In the genomic region with DNA sequence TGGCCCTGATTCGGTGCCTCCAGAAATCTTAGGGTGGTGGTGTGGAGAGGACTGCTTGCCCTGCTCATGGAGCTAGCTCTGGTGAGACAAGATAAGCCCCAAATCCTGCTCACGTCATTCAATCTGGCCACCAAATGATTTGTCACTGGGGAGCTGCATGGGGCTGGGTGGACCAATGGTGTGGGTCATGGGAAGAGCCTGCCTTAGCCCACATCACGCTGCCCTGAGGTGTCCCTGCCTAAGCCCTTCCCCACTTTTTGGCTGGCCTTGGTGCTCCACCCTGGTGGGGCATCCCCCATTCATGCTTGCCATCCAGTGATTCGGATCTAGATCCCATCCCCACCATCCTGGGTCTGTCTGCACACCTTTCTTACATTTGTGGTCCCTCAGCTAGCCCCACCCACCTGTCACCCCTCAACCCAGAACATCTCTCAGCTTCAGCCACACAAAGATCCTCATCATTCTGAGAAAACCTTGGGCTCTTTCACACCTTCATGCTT, we compare ENCODE assay signal across 23 cellular contexts.
"Had no signal": no experiment of that assay in that cellular context is flagged by ENCODE, and none has a peak within 500 bp of the region (broad histone marks: within the 10 kb centered on the region; RNA-seq: fewer than 3 reads in every experiment).

No MANE protein-coding gene starts in this region.

- H3K27ac ChIP-seq: cardiac muscle cell, skin epidermis, suprapubic skin had no signal

- H3K9me3 Mint-ChIP-seq: activated CD4-positive, alpha-beta T cell treated with anti-CD3 and anti-CD28 coated beads, Interleukin-2, amount 10 ng/mL, durations not matched to agents 24 days and 14 days; activated CD8-positive, alpha-beta T cell treated with anti-CD3 and anti-CD28 coated beads for 36 hours; activated naive CD8-positive, alpha-beta T cell treated with anti-CD3 and anti-CD28 coated beads for 36 hours; activated T-helper 17 cell treated with anti-CD3 and anti-CD28 coated beads, Interleukin-2, amount 50 U/mL, for 72 hours; effector memory CD8-positive, alpha-beta T cell; mesothelial cell of epicardium; nephron progenitor cell; stimulated activated naive CD8-positive, alpha-beta T cell treated with anti-CD3 and anti-CD28 coated beads, Interleukin-15, amount 100 ng/mL, for 72 hours had no signal

- DNase-seq: activated CD4-positive, alpha-beta T cell treated with anti-CD3 and anti-CD28 coated beads, Interleukin-2, amount 10 ng/mL, durations not matched to agents 24 days and 14 days; activated CD8-positive, alpha-beta T cell treated with anti-CD3 and anti-CD28 coated beads for 36 hours; activated naive CD4-positive, alpha-beta T cell; activated naive CD8-positive, alpha-beta T cell treated with anti-CD3 and anti-CD28 coated beads for 36 hours; activated T-cell treated with anti-CD3 and anti-CD28 coated beads, Interleukin-2, amount 50 U/mL, for 1 hour; amniotic stem cell; effector memory CD8-positive, alpha-beta T cell; foreskin fibroblast; hippocampal formation; nephron progenitor cell; occipital lobe; stimulated activated CD4-positive, alpha-beta T cell treated with anti-CD3 and anti-CD28 coated beads, Interleukin-15, amount 100 ng/mL, for 24 hours; stimulated activated CD4-positive, alpha-beta T cell treated with anti-CD3 and anti-CD28 coated beads, Interleukin-2, amount 100 ng/mL, for 48 hours; stimulated activated naive CD8-positive, alpha-beta T cell treated with anti-CD3 and anti-CD28 coated beads, Interleukin-15, amount 100 ng/mL, for 72 hours; SW 1271; trophoblast cell had no signal

- H3K36me3 ChIP-seq: cardiac muscle cell, suprapubic skin had no signal

- H3K36me3 Mint-ChIP-seq: activated naive CD8-positive, alpha-beta T cell treated with anti-CD3 and anti-CD28 coated beads for 36 hours; mesothelial cell of epicardium had no signal

- H3K4me3 ChIP-seq: cardiac muscle cell, lung, skin epidermis, suprapubic skin had no signal

- H3K9me3 ChIP-seq: suprapubic skin had no signal

- H3K27ac Mint-ChIP-seq: activated CD4-positive, alpha-beta T cell treated with anti-CD3 and anti-CD28 coated beads, Interleukin-2, amount 10 ng/mL, durations not matched to agents 24 days and 14 days; activated CD8-positive, alpha-beta T cell treated with anti-CD3 and anti-CD28 coated beads for 36 hours; activated naive CD8-positive, alpha-beta T cell treated with anti-CD3 and anti-CD28 coated beads for 36 hours; activated T-helper 17 cell treated with anti-CD3 and anti-CD28 coated beads, Interleukin-2, amount 50 U/mL, for 72 hours; mesothelial cell of epicardium; nephron progenitor cell; progenitor cell of endocrine pancreas; stimulated activated naive CD8-positive, alpha-beta T cell treated with anti-CD3 and anti-CD28 coated beads, Interleukin-15, amount 100 ng/mL, for 72 hours had no signal

- ATAC-seq: activated CD8-positive, alpha-beta T cell treated with anti-CD3 and anti-CD28 coated beads for 36 hours; effector memory CD8-positive, alpha-beta T cell had no signal

- H3K4me3 Mint-ChIP-seq: activated CD4-positive, alpha-beta T cell treated with anti-CD3 and anti-CD28 coated beads, Interleukin-2, amount 10 ng/mL, durations not matched to agents 24 days and 14 days; activated CD8-positive, alpha-beta T cell treated with anti-CD3 and anti-CD28 coated beads for 36 hours; activated naive CD8-positive, alpha-beta T cell treated with anti-CD3 and anti-CD28 coated beads for 36 hours; mesothelial cell of epicardium; nephron progenitor cell; stimulated activated naive CD8-positive, alpha-beta T cell treated with anti-CD3 and anti-CD28 coated beads, Interleukin-15, amount 100 ng/mL, for 72 hours had no signal
